ENCODE assay signal across 1 cellular context in the genomic region with DNA sequence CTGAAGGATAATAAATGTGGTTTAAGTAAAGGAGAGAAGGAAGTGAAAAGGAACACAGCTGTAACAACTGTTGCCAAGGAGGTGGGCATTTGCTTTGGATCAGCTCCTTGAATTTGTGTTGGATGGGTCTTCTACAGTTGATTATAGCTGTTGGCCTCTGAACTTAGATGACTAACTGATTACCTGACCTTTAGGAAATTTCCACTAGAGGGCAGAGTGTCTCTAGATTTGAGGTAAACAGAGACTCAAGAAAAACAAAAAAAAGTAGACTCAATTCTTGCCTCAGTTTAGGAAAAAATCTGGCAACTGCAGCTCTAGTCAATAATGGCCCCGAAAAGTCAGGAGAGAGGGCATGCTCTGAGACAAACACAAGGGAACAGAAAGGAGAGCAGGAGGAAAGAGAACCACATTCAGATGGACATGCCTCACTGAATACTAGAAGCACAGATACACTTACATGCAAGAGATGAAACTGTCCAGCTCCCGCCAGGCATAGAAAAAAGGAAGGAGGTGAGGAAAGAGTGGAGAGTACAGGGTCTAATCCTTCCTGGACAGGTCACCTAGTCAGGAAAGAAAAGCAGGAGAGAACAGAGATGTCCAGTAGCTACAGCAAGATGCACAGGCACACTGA.
TF ChIP-seq lines count a peak whose summit lies in the region.

No MANE protein-coding gene starts in this region.

TF ChIP-seq in GM12878, 131 proteins besides CTCF, POLR2A, EP300 and RAD21:
- TF ChIP-seq MEF2B (IDR thresholded peaks at IDR 0.05; ENCODE audit: partially characterized antibody, poor library complexity, severe bottlenecking) = no peak
- TF ChIP-seq ZNF384 (IDR thresholded peaks at IDR 0.05; ENCODE audit: borderline replicate concordance, low read depth, low read length) = no peak
- TF ChIP-seq, protein P1, sequence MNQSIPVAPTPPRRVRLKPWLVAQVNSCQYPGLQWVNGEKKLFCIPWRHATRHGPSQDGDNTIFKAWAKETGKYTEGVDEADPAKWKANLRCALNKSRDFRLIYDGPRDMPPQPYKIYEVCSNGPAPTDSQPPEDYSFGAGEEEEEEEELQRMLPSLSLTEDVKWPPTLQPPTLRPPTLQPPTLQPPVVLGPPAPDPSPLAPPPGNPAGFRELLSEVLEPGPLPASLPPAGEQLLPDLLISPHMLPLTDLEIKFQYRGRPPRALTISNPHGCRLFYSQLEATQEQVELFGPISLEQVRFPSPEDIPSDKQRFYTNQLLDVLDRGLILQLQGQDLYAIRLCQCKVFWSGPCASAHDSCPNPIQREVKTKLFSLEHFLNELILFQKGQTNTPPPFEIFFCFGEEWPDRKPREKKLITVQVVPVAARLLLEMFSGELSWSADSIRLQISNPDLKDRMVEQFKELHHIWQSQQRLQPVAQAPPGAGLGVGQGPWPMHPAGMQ (IDR thresholded peaks at IDR 0.05; ENCODE audit: borderline replicate concordance) = no peak
- peak; percentile 39; the same call in 1 of the 2 replicates for TF ChIP-seq SMC3 (IDR thresholded peaks at IDR 0.05; ENCODE audit: borderline replicate concordance, low read length)
- peak; percentile 22; the same call in 1 of the 2 replicates for TF ChIP-seq NR2F1 (conservative IDR thresholded peaks at IDR 0.05)
- no peak for TF ChIP-seq NR2C1 (IDR thresholded peaks at IDR 0.05)
- TF ChIP-seq, protein P2, sequence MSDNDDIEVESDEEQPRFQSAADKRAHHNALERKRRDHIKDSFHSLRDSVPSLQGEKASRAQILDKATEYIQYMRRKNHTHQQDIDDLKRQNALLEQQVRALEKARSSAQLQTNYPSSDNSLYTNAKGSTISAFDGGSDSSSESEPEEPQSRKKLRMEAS (IDR thresholded peaks at IDR 0.05; ENCODE audit: low read depth, low read length) = no peak
- TF ChIP-seq HDAC6 (IDR thresholded peaks at IDR 0.05; ENCODE audit: unreplicated experiment) = no peak
- TF ChIP-seq, protein P3, sequence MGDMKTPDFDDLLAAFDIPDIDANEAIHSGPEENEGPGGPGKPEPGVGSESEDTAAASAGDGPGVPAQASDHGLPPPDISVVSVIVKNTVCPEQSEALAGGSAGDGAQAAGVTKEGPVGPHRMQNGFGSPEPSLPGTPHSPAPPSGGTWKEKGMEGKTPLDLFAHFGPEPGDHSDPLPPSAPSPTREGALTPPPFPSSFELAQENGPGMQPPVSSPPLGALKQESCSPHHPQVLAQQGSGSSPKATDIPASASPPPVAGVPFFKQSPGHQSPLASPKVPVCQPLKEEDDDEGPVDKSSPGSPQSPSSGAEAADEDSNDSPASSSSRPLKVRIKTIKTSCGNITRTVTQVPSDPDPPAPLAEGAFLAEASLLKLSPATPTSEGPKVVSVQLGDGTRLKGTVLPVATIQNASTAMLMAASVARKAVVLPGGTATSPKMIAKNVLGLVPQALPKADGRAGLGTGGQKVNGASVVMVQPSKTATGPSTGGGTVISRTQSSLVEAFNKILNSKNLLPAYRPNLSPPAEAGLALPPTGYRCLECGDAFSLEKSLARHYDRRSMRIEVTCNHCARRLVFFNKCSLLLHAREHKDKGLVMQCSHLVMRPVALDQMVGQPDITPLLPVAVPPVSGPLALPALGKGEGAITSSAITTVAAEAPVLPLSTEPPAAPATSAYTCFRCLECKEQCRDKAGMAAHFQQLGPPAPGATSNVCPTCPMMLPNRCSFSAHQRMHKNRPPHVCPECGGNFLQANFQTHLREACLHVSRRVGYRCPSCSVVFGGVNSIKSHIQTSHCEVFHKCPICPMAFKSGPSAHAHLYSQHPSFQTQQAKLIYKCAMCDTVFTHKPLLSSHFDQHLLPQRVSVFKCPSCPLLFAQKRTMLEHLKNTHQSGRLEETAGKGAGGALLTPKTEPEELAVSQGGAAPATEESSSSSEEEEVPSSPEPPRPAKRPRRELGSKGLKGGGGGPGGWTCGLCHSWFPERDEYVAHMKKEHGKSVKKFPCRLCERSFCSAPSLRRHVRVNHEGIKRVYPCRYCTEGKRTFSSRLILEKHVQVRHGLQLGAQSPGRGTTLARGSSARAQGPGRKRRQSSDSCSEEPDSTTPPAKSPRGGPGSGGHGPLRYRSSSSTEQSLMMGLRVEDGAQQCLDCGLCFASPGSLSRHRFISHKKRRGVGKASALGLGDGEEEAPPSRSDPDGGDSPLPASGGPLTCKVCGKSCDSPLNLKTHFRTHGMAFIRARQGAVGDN (IDR thresholded peaks at IDR 0.05) = no peak
- TF ChIP-seq, protein P4, sequence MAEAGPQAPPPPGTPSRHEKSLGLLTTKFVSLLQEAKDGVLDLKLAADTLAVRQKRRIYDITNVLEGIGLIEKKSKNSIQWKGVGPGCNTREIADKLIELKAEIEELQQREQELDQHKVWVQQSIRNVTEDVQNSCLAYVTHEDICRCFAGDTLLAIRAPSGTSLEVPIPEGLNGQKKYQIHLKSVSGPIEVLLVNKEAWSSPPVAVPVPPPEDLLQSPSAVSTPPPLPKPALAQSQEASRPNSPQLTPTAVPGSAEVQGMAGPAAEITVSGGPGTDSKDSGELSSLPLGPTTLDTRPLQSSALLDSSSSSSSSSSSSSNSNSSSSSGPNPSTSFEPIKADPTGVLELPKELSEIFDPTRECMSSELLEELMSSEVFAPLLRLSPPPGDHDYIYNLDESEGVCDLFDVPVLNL (IDR thresholded peaks at IDR 0.05; ENCODE audit: low read depth, low read length) = no peak
- TF ChIP-seq, protein P5, sequence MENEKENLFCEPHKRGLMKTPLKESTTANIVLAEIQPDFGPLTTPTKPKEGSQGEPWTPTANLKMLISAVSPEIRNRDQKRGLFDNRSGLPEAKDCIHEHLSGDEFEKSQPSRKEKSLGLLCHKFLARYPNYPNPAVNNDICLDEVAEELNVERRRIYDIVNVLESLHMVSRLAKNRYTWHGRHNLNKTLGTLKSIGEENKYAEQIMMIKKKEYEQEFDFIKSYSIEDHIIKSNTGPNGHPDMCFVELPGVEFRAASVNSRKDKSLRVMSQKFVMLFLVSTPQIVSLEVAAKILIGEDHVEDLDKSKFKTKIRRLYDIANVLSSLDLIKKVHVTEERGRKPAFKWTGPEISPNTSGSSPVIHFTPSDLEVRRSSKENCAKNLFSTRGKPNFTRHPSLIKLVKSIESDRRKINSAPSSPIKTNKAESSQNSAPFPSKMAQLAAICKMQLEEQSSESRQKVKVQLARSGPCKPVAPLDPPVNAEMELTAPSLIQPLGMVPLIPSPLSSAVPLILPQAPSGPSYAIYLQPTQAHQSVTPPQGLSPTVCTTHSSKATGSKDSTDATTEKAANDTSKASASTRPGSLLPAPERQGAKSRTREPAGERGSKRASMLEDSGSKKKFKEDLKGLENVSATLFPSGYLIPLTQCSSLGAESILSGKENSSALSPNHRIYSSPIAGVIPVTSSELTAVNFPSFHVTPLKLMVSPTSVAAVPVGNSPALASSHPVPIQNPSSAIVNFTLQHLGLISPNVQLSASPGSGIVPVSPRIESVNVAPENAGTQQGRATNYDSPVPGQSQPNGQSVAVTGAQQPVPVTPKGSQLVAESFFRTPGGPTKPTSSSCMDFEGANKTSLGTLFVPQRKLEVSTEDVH (IDR thresholded peaks at IDR 0.05; ENCODE audit: low read depth, partially characterized antibody) = no peak
- TF ChIP-seq RB1 (IDR thresholded peaks at IDR 0.05; ENCODE audit: borderline replicate concordance) = no peak
- TF ChIP-seq SREBF1 (IDR thresholded peaks at IDR 0.05; ENCODE audit: low read length) = no peak
